Comparison of ENCODE assay signal across 28 cellular contexts in genomic region chr1:156014829-156015228, GRCh38. TPM values are rescaled to one million over a fixed set of nuclear protein-coding genes. Genes with fewer than 3 reads are reported as not detected.
"Had no signal": no experiment of that assay in that cellular context is flagged by ENCODE, and none has a peak within 500 bp of the region (broad histone marks: within the 10 kb centered on the region; RNA-seq: fewer than 3 reads in every experiment).

No MANE protein-coding gene starts in this region.

- ATAC-seq: body of pancreas; gastrocnemius medialis; left ventricle myocardium superior; sciatic nerve; stimulated activated effector memory CD8-positive, alpha-beta T cell treated with anti-CD3 and anti-CD28 coated beads, Interleukin-12 subunit alpha, Interleukin-12 subunit beta, amount 100 ng/mL, for 72 hours; T-cell had no signal

- DNase-seq: activated CD4-positive, alpha-beta T cell treated with anti-CD3 and anti-CD28 coated beads for 1 hour; activated CD8-positive, alpha-beta memory T cell treated with anti-CD3 and anti-CD28 coated beads, Interleukin-2, amount 50 U/mL, for 48 hours; activated gamma-delta T cell; activated naive CD4-positive, alpha-beta T cell treated with anti-CD3 and anti-CD28 coated beads, Interleukin-2, amount 50 U/mL, for 16 hours; anterior cingulate cortex; body of pancreas; effector CD8-positive, alpha-beta T cell; gastrocnemius medialis; hippocampal formation; left ventricle myocardium superior; nucleus accumbens; small intestine; stimulated activated CD4-positive, alpha-beta T cell treated with anti-CD3 and anti-CD28 coated beads, Interleukin-2, amount 100 ng/mL, for 24 hours; T-cell; trophoblast cell had no signal

- H3K27ac ChIP-seq: body of pancreas, cardiac muscle cell, esophagus muscularis mucosa, gastrocnemius medialis, vagina, VCaP had no signal

- H3K4me3 ChIP-seq: body of pancreas, cardiac muscle cell, esophagus muscularis mucosa, gastrocnemius medialis, vagina had no signal

- FAIRE-seq: islet of Langerhans, small intestine had no signal

- H3K27me3 ChIP-seq: body of pancreas, cardiac muscle cell, esophagus muscularis mucosa, gastrocnemius medialis, vagina had no signal

- H3K4me3 Mint-ChIP-seq: activated T-helper 1 cell treated with anti-CD3 and anti-CD28 coated beads, Interleukin-12 subunit alpha, Interleukin-12 subunit beta, Interleukin-2, Interleukin-4 antibody, amounts not matched to agents 30 ng/mL and 10 ng/mL and 1 ng/mL, durations not matched to agents 14 hours and 24 hours and 36 hours; dendritic cell treated with granulocyte-macrophage colony-stimulating factor and Interleukin-4, amounts not matched to agents 40 ng/mL and 50 ng/mL, for 4 days; nephron; stimulated activated effector memory CD8-positive, alpha-beta T cell treated with anti-CD3 and anti-CD28 coated beads, Interleukin-12 subunit alpha, Interleukin-12 subunit beta, amount 100 ng/mL, for 72 hours; T-cell; T-helper 2 cell treated with Interferon-gamma antibody and Interleukin-4, amounts not matched to agents 5 μg/mL and 100 μg/mL, for 36 hours had no signal

- H3K27me3 Mint-ChIP-seq: dendritic cell treated with granulocyte-macrophage colony-stimulating factor and Interleukin-4, amounts not matched to agents 40 ng/mL and 50 ng/mL, for 4 days; T-cell had no signal

- H3K9me3 Mint-ChIP-seq: activated T-helper 1 cell treated with anti-CD3 and anti-CD28 coated beads, Interleukin-12 subunit alpha, Interleukin-12 subunit beta, Interleukin-2, Interleukin-4 antibody, amounts not matched to agents 30 ng/mL and 10 ng/mL and 1 ng/mL, durations not matched to agents 14 hours and 24 hours and 36 hours; dendritic cell treated with granulocyte-macrophage colony-stimulating factor and Interleukin-4, amounts not matched to agents 40 ng/mL and 50 ng/mL, for 4 days; nephron; stimulated activated effector memory CD8-positive, alpha-beta T cell treated with anti-CD3 and anti-CD28 coated beads, Interleukin-12 subunit alpha, Interleukin-12 subunit beta, amount 100 ng/mL, for 72 hours; T-cell; T-helper 2 cell treated with Interferon-gamma antibody and Interleukin-4, amounts not matched to agents 5 μg/mL and 100 μg/mL, for 36 hours had no signal

- H3K27ac Mint-ChIP-seq: activated T-helper 1 cell treated with anti-CD3 and anti-CD28 coated beads, Interleukin-12 subunit alpha, Interleukin-12 subunit beta, Interleukin-2, Interleukin-4 antibody, amounts not matched to agents 30 ng/mL and 10 ng/mL and 1 ng/mL, durations not matched to agents 14 hours and 24 hours and 36 hours; dendritic cell treated with granulocyte-macrophage colony-stimulating factor and Interleukin-4, amounts not matched to agents 40 ng/mL and 50 ng/mL, for 4 days; nephron; stimulated activated effector memory CD8-positive, alpha-beta T cell treated with anti-CD3 and anti-CD28 coated beads, Interleukin-12 subunit alpha, Interleukin-12 subunit beta, amount 100 ng/mL, for 72 hours; T-cell; T-helper 2 cell treated with Interferon-gamma antibody and Interleukin-4, amounts not matched to agents 5 μg/mL and 100 μg/mL, for 36 hours had no signal

- H3K9me3 ChIP-seq: body of pancreas, esophagus muscularis mucosa, gastrocnemius medialis, vagina had no signal

RNA-seq across cellular contexts. Expression of gene RAB25, which starts 46.1 kb away (rescaled TPM):
- total RNA-seq: esophagus muscularis mucosa, left ventricle myocardium superior, myocyte, sciatic nerve, temporal lobe had no signal
